Comparison of ENCODE assay signal across 28 cellular contexts in the genomic region with DNA sequence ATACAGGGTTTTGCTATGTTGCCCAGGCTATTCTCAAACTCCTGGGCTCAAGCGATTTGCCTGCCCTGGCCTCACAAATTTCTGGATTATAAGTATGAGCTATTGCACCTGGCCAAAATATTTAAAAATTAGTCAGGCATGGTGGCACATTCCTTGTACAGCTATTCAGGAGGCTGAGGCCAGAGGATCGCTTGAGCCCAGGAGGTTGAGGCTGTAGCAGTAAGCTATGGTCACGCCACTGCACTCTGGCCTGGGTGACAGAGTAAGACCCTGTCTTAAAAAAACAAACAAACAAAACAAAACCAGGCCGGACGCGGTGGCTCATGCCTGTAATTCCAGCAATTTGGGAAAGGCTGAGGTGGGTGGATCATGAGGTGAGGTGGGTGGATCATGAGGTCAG.
"Had no signal": no experiment of that assay in that cellular context is flagged by ENCODE, and none has a peak within 500 bp of the region (broad histone marks: within the 10 kb centered on the region; RNA-seq: fewer than 3 reads in every experiment).

No MANE protein-coding gene starts in this region.

- H3K4me3 ChIP-seq: colonic mucosa, coronary artery, dorsolateral prefrontal cortex, esophagus muscularis mucosa, esophagus squamous epithelium, gastrocnemius medialis, gastroesophageal sphincter, heart left ventricle, heart right ventricle had no signal

- H3K27ac ChIP-seq: colonic mucosa, coronary artery, dorsolateral prefrontal cortex, epithelial cell of prostate, esophagus muscularis mucosa, esophagus squamous epithelium, foreskin keratinocyte, gastrocnemius medialis, gastroesophageal sphincter, heart left ventricle, heart right ventricle had no signal

- DNase-seq: colonic mucosa; cortex of kidney; dermis blood vessel endothelial cell; dorsolateral prefrontal cortex; effector CD4-positive, alpha-beta T cell; effector CD8-positive, alpha-beta T cell; effector memory CD4-positive, alpha-beta T cell; effector memory CD8-positive, alpha-beta T cell; endodermal cell; erythroblast; esophagus squamous epithelium; foreskin fibroblast; foreskin keratinocyte; foreskin melanocyte; gastrocnemius medialis; glutamatergic neuron; head of caudate nucleus; heart left ventricle; heart right ventricle had no signal

- ATAC-seq: effector memory CD8-positive, alpha-beta T cell; esophagus mucosa; foreskin keratinocyte; gastrocnemius medialis; gastroesophageal sphincter; heart left ventricle; heart right ventricle had no signal

- H3K9me3 ChIP-seq: colonic mucosa, esophagus muscularis mucosa, esophagus squamous epithelium, gastrocnemius medialis, gastroesophageal sphincter, heart left ventricle, heart right ventricle had no signal

- H3K4me1 ChIP-seq: colonic mucosa, esophagus muscularis mucosa, esophagus squamous epithelium, foreskin keratinocyte, gastrocnemius medialis, gastroesophageal sphincter had no signal

- H3K27me3 ChIP-seq: colonic mucosa, dorsolateral prefrontal cortex, esophagus muscularis mucosa, esophagus squamous epithelium, foreskin keratinocyte, gastrocnemius medialis, gastroesophageal sphincter, heart left ventricle, heart right ventricle had no signal

- H3K36me3 ChIP-seq: colonic mucosa, esophagus muscularis mucosa, esophagus squamous epithelium, gastrocnemius medialis, gastroesophageal sphincter, heart left ventricle, heart right ventricle had no signal

- FAIRE-seq: colon, endometrium, endothelial cell of umbilical vein, frontal cortex had no signal
